In genomic region chr10:110326351-110327032, GRCh38 we compare ENCODE assay signal across 11 cellular contexts. TPM values are rescaled to one million over a fixed set of nuclear protein-coding genes. Genes with fewer than 3 reads are reported as not detected.
DNase-seq lines count a peak whose midpoint lies in the region; ATAC-seq and TF ChIP-seq lines count a peak whose summit lies in the region.
"Had no signal": no experiment of that assay in that cellular context is flagged by ENCODE, and none has a peak within 500 bp of the region (broad histone marks: within the 10 kb centered on the region; RNA-seq: fewer than 3 reads in every experiment).

No MANE protein-coding gene starts in this region.

- H2BK5ac ChIP-seq in IMR-90 (ENCODE audit: low read depth, low read length, poor library complexity, severe bottlenecking), result peak overlapping the region; percentile 98

- peaks cover 24% of the 10 kb centered on the region for H3K4me1 Mint-ChIP-seq in chondrocyte (ENCODE audit: low read depth)

- H3K4me3 Mint-ChIP-seq in chondrocyte (ENCODE audit: unreplicated experiment), result no peak overlapping the region

- H3K56ac ChIP-seq in IMR-90 (ENCODE audit: extremely low read depth, insufficient read depth, low read length), result peak overlapping the region; percentile 72

- H2BK15ac ChIP-seq in IMR-90 (ENCODE audit: low read depth, low read length), result peak overlapping the region; percentile 92

- BruUV-seq in IMR-90 (replicated peaks; lab: Mats Ljungman, UMichigan), result no TSS peak

- H4K5ac ChIP-seq in IMR-90 (ENCODE audit: low read depth, low read length), result peak overlapping the region; percentile 75; the same call in 1 of the 2 replicates

- peaks cover 15% of the 10 kb centered on the region for H3K9me3 ChIP-seq in IMR-90 (ENCODE audit: control insufficient read depth, insufficient read depth, low read length)
- peaks cover 13% of the 10 kb centered on the region for H3K9me3 ChIP-seq in skeletal muscle satellite cell (replicated peaks; ENCODE audit: low read length)
- H3K9me3 ChIP-seq in colonic mucosa, result no peaks in the 10 kb centered on the region

- no CpG with 5 or more reads among the region's 4 CpGs for WGBS in IMR-90 (ENCODE audit: extremely low coverage in 2 of 2, insufficient read length in 1 of 2), 2 experiments

- peak overlapping the region; percentile 94 for H3K23ac ChIP-seq in IMR-90 (ENCODE audit: low read depth, low read length)

- peak overlapping the region; percentile 93 for H3K4ac ChIP-seq in IMR-90 (ENCODE audit: low read depth, low read length)

- no peaks in the 10 kb centered on the region for H3K79me1 ChIP-seq in IMR-90 (ENCODE audit: low read depth in 1 of 2, low read length in 2 of 2)

- H3K9ac ChIP-seq in IMR-90 (ENCODE audit: low read depth, low read length) (no peak overlapping the region; the same call in 1 of the 2 replicates), skeletal muscle satellite cell (ENCODE audit: low read depth, low read length) (peak overlapping the region; percentile 62), colonic mucosa (ENCODE audit: low read depth in 2 of 2, low read length in 2 of 2) (no peak overlapping the region)

- H2AK5ac ChIP-seq in IMR-90 (ENCODE audit: low read depth, low read length), result peak overlapping the region; percentile 96

- POLR2A ChIA-PET in IMR-90 (lab: Charles Lee; ENCODE audit: unreplicated experiment), result interaction anchor here (1.0 kb wide), 1 partner anchor 22 kb away, joined by 3 read pairs; the partner anchor contains the start of gene SMNDC1

- H2BK120ac ChIP-seq in IMR-90 (ENCODE audit: low read depth, low read length), result peak overlapping the region; percentile 94

- TF ChIP-seq CTCF in IMR-90 (conservative IDR thresholded peaks at IDR 0.05; ENCODE audit: low read depth, low read length) (no peak), chondrocyte (IDR thresholded peaks at IDR 0.05) (no peak), colonic mucosa (IDR thresholded peaks at IDR 0.05) (no peak)

- in situ Hi-C loops in IMR-90 (cut with MboI; ENCODE audit: low sequenced_read_pairs), result no loop called here

- H3K4me2 ChIP-seq in IMR-90 (ENCODE audit: low read depth, low read length) (peak overlapping the region; percentile 59; the same call in 1 of the 2 replicates), skeletal muscle satellite cell (ENCODE audit: low read length) (peak overlapping the region; percentile 60)

- peaks cover 23% of the 10 kb centered on the region for H3K9me3 Mint-ChIP-seq in chondrocyte (ENCODE audit: low read depth)

- CTCF ChIA-PET in IMR-90 (lab: Yijun Ruan, JAX), result interaction anchor here (0.9 to 1.5 kb wide), 2 partner anchors 10 to 161 kb away, joined by 3 to 4 read pairs; no protein-coding TSS in a partner anchor

- H2BK20ac ChIP-seq in IMR-90 (ENCODE audit: low read depth, low read length), result peak overlapping the region; percentile 89

- dilution Hi-C loops in IMR-90 (cut with HindIII; ENCODE audit: low sequenced_read_pairs, unreplicated experiment), result no loop called here

- peak overlapping the region; percentile 71 for H3K27ac Mint-ChIP-seq in chondrocyte (ENCODE audit: unreplicated experiment)

- H3K27me3 Mint-ChIP-seq in chondrocyte (ENCODE audit: low read depth), result no peaks in the 10 kb centered on the region

- H3K36me3 ChIP-seq in IMR-90 (ENCODE audit: control insufficient read depth, insufficient read depth, low read length) (no peaks in the 10 kb centered on the region), skeletal muscle satellite cell (ENCODE audit: insufficient read depth, low read length) (no peaks in the 10 kb centered on the region), colonic mucosa (no peaks in the 10 kb centered on the region)
- H3K36me3 ChIP-seq: spleen had no signal

- peaks cover 5% of the 10 kb centered on the region; the same call in 1 of the 2 replicates for H4K20me1 ChIP-seq in IMR-90 (ENCODE audit: insufficient read depth, low read length)

- H3K9me1 ChIP-seq in IMR-90 (ENCODE audit: insufficient read depth, low read length), result peaks cover 21% of the 10 kb centered on the region

- peak overlapping the region; percentile 81; the same call in 1 of the 2 replicates for H4K91ac ChIP-seq in IMR-90 (ENCODE audit: insufficient read depth, low read depth, low read length)

- H3K27ac ChIP-seq in IMR-90 (ENCODE audit: insufficient read depth, low read length) (peak overlapping the region; percentile 73), colonic mucosa (no peak overlapping the region)
- H3K27ac ChIP-seq: 22Rv1, spleen had no signal

- H3K4me1 ChIP-seq in IMR-90 (ENCODE audit: control insufficient read depth, insufficient read depth, low read length), result peaks cover 24% of the 10 kb centered on the region
- peaks cover 48% of the 10 kb centered on the region for H3K4me1 ChIP-seq in skeletal muscle satellite cell (ENCODE audit: control insufficient read depth, insufficient read depth, low read length)
- no peaks in the 10 kb centered on the region for H3K4me1 ChIP-seq in colonic mucosa

- H3K36me3 Mint-ChIP-seq in chondrocyte (ENCODE audit: low read depth), result peaks cover 13% of the 10 kb centered on the region

- TF ChIP-seq POLR2A in IMR-90 (IDR thresholded peaks at IDR 0.05; ENCODE audit: low read depth, low read length), result peak; percentile 32; the same call in 1 of the 2 replicates

- H3K4me3 ChIP-seq in IMR-90 (ENCODE audit: insufficient read depth, low read depth, low read length) (no peak overlapping the region), skeletal muscle satellite cell (ENCODE audit: low read length) (peak overlapping the region; percentile 26), colonic mucosa (no peak overlapping the region)
- H3K4me3 ChIP-seq: spleen had no signal

- peak; percentile 53 for ATAC-seq in IMR-90 (ENCODE audit: low read depth)

- DNase-seq in DMS53 (lab: John Stamatoyannopoulos, UW) (peak; percentile 24), DMS53 treated with DMSO at 0.1 percent for 48 hours (lab: John Stamatoyannopoulos, UW; ENCODE audit: unreplicated experiment) (no peak), IMR-90 (peak; percentile 97), chondrocyte (ENCODE audit: low spot score) (no peak), activated gamma-delta T cell treated with Interleukin-2 at 50 U/mL for 16 hours (no peak), colonic mucosa (no peak)
- no peak for DNase-seq in stimulated activated CD4-positive, alpha-beta T cell treated with anti-CD3 and anti-CD28 coated beads, Interleukin-4, amount 100 ng/mL, for 24 hours
- DNase-seq: cortex of kidney, spleen had no signal

- H4K8ac ChIP-seq in IMR-90 (ENCODE audit: low read depth in 2 of 2, low read length in 2 of 2), result peak overlapping the region; percentile 71 to 90

- peak overlapping the region; percentile 77; the same call in 1 of the 2 replicates for H3K18ac ChIP-seq in IMR-90 (ENCODE audit: low read depth, low read length)

- intact Hi-C loops in IMR-90 (cut with micrococcal nuclease) (no loop called here), colonic mucosa (cut with DNase I) (no loop called here)

- TF ChIP-seq RAD21 in IMR-90 (IDR thresholded peaks at IDR 0.05; ENCODE audit: low read length), result no peak

- peak overlapping the region; percentile 59 for H2AK9ac ChIP-seq in IMR-90 (replicated peaks; ENCODE audit: low read depth, low read length, poor library complexity)

- peak overlapping the region; percentile 83 for H3K14ac ChIP-seq in IMR-90 (replicated peaks; ENCODE audit: low read depth, low read length)

- peak overlapping the region; percentile 85 for H2AFZ ChIP-seq in IMR-90 (replicated peaks; ENCODE audit: low read length, poor library complexity)

- no peaks in the 10 kb centered on the region for H3K27me3 ChIP-seq in IMR-90 (ENCODE audit: control insufficient read depth, insufficient read depth, low read length)
- no peaks in the 10 kb centered on the region for H3K27me3 ChIP-seq in skeletal muscle satellite cell (ENCODE audit: control insufficient read depth, insufficient read depth, low read length)
- H3K27me3 ChIP-seq in colonic mucosa, result no peaks in the 10 kb centered on the region
- H3K27me3 ChIP-seq: spleen had no signal

TF ChIP-seq in IMR-90, 13 proteins besides CTCF, POLR2A, EP300 and RAD21:
- TF ChIP-seq RCOR1 (IDR thresholded peaks at IDR 0.05; ENCODE audit: insufficient replicate concordance, low read length), result peak; percentile 41
- TF ChIP-seq NFE2L2 (IDR thresholded peaks at IDR 0.05; ENCODE audit: low read depth, low read length), result no peak
- TF ChIP-seq CEBPB (IDR thresholded peaks at IDR 0.05; ENCODE audit: low read depth, low read length), result peak; percentile 21; the same call in 1 of the 2 replicates
TF ChIP-seq in IMR-90: peak in this region for 2.

RNA-seq across cellular contexts. Expression of gene SMNDC1, which starts 21.8 kb away (rescaled TPM):
- 3.9 and 8.6 TPM in 2 replicates for total RNA-seq in IMR-90 (2012; rRNA removed)
- 12.2 and 15.1 TPM in 2 replicates for polyA plus RNA-seq in IMR-90 (2012; rRNA removed)
- 3.6 and 4.1 TPM in 2 replicates for polyA plus RNA-seq in IMR-90 (2012; cell fraction: cytosol; rRNA removed)
- 3.3 and 15.7 TPM in 2 replicates for polyA plus RNA-seq in IMR-90 (2012; cell fraction: nucleus; rRNA removed; ENCODE audit: low replicate concordance)
- 24.9 to 27.5 TPM (median 26.2 TPM) in 3 replicates for total RNA-seq in chondrocyte
- total RNA-seq in skeletal muscle satellite cell (2012; rRNA removed), result 5.2 and 8.9 TPM in 2 replicates
- 10 to 100 TPM; 24.8 to 32.1 TPM for total RNA-seq in colonic mucosa

Comparison
In these comparisons a context has a peak if more than half of its experiments do, and no peak if none do; other contexts are left out.
1. DNase-seq: peak in DMS53 (single experiment) and IMR-90 (single experiment); none in DMS53 treated with DMSO at 0.1 percent for 48 hours (single experiment), chondrocyte (single experiment), stimulated activated CD4-positive, alpha-beta T cell treated with anti-CD3 and anti-CD28 coated beads, Interleukin-4, amount 100 ng/mL, for 24 hours (single experiment), activated gamma-delta T cell treated with Interleukin-2 at 50 U/mL for 16 hours (single experiment) and colonic mucosa (single experiment).